ENCODE assay signal across 23 cellular contexts in genomic region chr17:49312722-49313121, GRCh38.
"Had no signal": no experiment of that assay in that cellular context is flagged by ENCODE, and none has a peak within 500 bp of the region (broad histone marks: within the 10 kb centered on the region; RNA-seq: fewer than 3 reads in every experiment).

No MANE protein-coding gene starts in this region.

- H3K4me3 ChIP-seq: MG63, SJCRH30 had no signal

- H3K4me1 ChIP-seq: SJCRH30 had no signal

- H3K4me3 Mint-ChIP-seq: T-cell had no signal

- DNase-seq: Karpas-422; KG1; MG63; NCI-H1092; NCI-H1105 treated with DMSO at 0.1 percent for 48 hours; NCI-H1417 treated with DMSO at 0.1 percent for 48 hours; NCI-H146; NCI-H1694 treated with DMSO at 0.1 percent for 48 hours; NCI-H1930; NCI-H2081; NCI-H2107; NCI-H2227 treated with DMSO at 0.1 percent for 48 hours; NCI-H524; NCI-H526 treated with DMSO at 0.1 percent for 48 hours; NCI-H748 treated with DMSO at 0.1 percent for 48 hours; NK-92 treated with Interleukin-12 subunit alpha and Interleukin-12 subunit beta, amount 100 ng/mL, for 24 hours; PC-3; SHP77 treated with DMSO at 0.1 percent for 48 hours; SJCRH30; SW 1271; T-cell had no signal

- H3K36me3 ChIP-seq: SJCRH30 had no signal

- H3K9me3 ChIP-seq: MG63, SJCRH30 had no signal

- H3K27me3 Mint-ChIP-seq: T-cell had no signal

- H3K27ac ChIP-seq: RWPE1, SJCRH30 had no signal

- H3K9me3 Mint-ChIP-seq: T-cell had no signal

- H3K27ac Mint-ChIP-seq: T-cell had no signal

- H3K27me3 ChIP-seq: MG63, SJCRH30 had no signal

- ATAC-seq: Panc1, PC-3, T-cell had no signal
